ENCODE assay signal across 10 cellular contexts in the genomic region with DNA sequence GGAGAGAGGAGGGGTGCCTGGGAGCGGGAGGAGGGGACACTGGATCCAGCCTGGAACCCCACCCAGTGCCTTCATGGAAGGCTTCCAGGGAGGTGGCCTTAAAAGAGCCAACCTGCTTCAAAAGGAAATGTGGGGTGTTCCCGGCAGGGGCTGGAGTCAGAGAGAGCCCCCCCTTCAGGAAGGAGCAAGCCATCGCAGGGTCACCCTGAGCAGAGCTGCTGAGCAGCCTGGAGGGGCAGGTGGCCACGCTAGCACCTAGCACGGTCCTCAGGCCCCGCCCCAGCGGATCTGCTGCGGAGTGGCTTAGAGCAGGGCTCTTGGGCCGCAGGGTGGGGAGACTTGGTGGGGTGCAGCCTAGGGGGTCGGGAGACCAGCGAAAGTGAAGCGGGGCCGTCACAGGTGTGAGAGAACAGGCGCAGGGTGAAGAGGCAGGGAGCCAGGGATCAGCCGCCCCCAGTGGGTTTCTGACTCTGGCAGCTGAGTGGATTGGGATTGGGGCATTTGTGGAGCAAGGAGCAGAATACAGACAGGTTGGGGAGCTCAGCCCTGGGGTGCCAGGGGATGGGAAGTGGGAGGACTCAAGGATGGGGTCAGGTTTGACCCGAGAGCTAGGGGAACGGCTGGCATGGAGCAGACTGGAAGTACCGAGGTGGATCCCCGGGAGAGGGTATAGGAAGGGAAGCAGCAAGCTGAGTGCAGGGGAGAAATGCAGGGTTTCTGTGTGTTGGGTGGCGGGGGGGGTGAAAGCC. TPM values are rescaled to one million over a fixed set of nuclear protein-coding genes. Genes with fewer than 3 reads are reported as not detected.
A peak's percentile ranks its signal among the peaks of the same experiment; 100 is the strongest.
DNase-seq lines count a peak whose midpoint lies in the region; ATAC-seq and TF ChIP-seq lines count a peak whose summit lies in the region.
"Had no signal": no experiment of that assay in that cellular context is flagged by ENCODE, and none has a peak within 500 bp of the region (broad histone marks: within the 10 kb centered on the region; RNA-seq: fewer than 3 reads in every experiment).

No MANE protein-coding gene starts in this region.

- POLR2A ChIA-PET in HEK293T (lab: Yijun Ruan, JAX) = interaction anchor here (1.6 kb wide), 1 partner anchor 9 kb away, joined by 6 read pairs; a partner anchor contains a TSS

- H3K4me1 ChIP-seq in right lobe of liver = peaks cover 0 to 18% (median 8%) of the 10 kb centered on the region in 4 donors

- TF ChIP-seq CTCF in astrocyte of the cerebellum (IDR thresholded peaks at IDR 0.05; ENCODE audit: low read depth, low read length, missing control alignments) = peak; percentile 28
- TF ChIP-seq CTCF in right lobe of liver (IDR thresholded peaks at IDR 0.05) = no peak

- DNase-seq in CD1c-positive myeloid dendritic cell (ENCODE audit: extremely low spot score) (peak; percentile 18), HEK293T (ENCODE audit: extremely low spot score) (peak; percentile 61), astrocyte of the cerebellum (ENCODE audit: low read depth) (no peak), right lobe of liver (peak in 2 of 3 donors; percentile 50 to 55), NCI-H345 (lab: John Stamatoyannopoulos, UW) (no peak), ACHN (no peak)
- DNase-seq: natural killer cell had no signal

- H3K27me3 ChIP-seq in right lobe of liver = no peaks in the 10 kb centered on the region

- H3K4me3 ChIP-seq in astrocyte of the cerebellum (ENCODE audit: low read depth, low read length) (no peak overlapping the region), right lobe of liver (no peak overlapping the region)

- CTCF ChIA-PET in HEK293T (lab: Yijun Ruan, JAX) = interaction anchor here (0.7 to 2.0 kb wide), 9 partner anchors 8 to 308 kb away, joined by 3 to 6 read pairs (median 3); no protein-coding TSS in a partner anchor

- no peaks in the 10 kb centered on the region for H3K36me3 ChIP-seq in right lobe of liver

- ATAC-seq in right lobe of liver (no peak), GM21528 (IDR thresholded peaks at IDR 0.05; ENCODE audit: low FRiP score, unreplicated experiment) (no peak), GM19023 (IDR thresholded peaks at IDR 0.05; ENCODE audit: unreplicated experiment) (no peak)

- no peak for TF ChIP-seq POLR2A in right lobe of liver (IDR thresholded peaks at IDR 0.05)

- intact Hi-C loops in right lobe of liver (cut with DNase I) = no loop called here

- WGBS in right lobe of liver (ENCODE audit: insufficient coverage, low coverage, low lambda C conversion rate, missing lambda C conversion rate) = 69% methylated on average over 11 of the region's 20 CpGs

- in situ Hi-C loops in astrocyte of the cerebellum (cut with HindIII; ENCODE audit: low sequenced_read_pairs) = no loop called here
- in situ Hi-C loops in ACHN (cut with HindIII; ENCODE audit: low pct_ligation_motif_present, low pct_unique_long_range_greater_than_20kb, low sequenced_read_pairs) = no loop called here

- H3K27ac ChIP-seq in right lobe of liver = no peak overlapping the region

- no peaks in the 10 kb centered on the region for H3K9me3 ChIP-seq in right lobe of liver

TF ChIP-seq in HEK293T, 16 proteins besides CTCF, POLR2A, EP300 and RAD21:
- TF ChIP-seq ELF4 (IDR thresholded peaks at IDR 0.05) (no peak), BHLHE40 (IDR thresholded peaks at IDR 0.05; ENCODE audit: borderline replicate concordance) (no peak), NFRKB (IDR thresholded peaks at IDR 0.05) (no peak), L3MBTL2 (conservative IDR thresholded peaks at IDR 0.05) (no peak)
- TF ChIP-seq, protein P1, sequence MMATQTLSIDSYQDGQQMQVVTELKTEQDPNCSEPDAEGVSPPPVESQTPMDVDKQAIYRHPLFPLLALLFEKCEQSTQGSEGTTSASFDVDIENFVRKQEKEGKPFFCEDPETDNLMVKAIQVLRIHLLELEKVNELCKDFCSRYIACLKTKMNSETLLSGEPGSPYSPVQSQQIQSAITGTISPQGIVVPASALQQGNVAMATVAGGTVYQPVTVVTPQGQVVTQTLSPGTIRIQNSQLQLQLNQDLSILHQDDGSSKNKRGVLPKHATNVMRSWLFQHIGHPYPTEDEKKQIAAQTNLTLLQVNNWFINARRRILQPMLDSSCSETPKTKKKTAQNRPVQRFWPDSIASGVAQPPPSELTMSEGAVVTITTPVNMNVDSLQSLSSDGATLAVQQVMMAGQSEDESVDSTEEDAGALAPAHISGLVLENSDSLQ (IDR thresholded peaks at IDR 0.05) = no peak

RNA-seq across cellular contexts. Expression of a gene that starts 1.5 kb away (rescaled TPM):
- total RNA-seq in right lobe of liver = 10 to 100 TPM in 4 of 6 experiments, 1 to 10 TPM in 2; 2.7 to 81.8 (median 18.1) TPM
- total RNA-seq: T-cell had no signal

RNA-seq across cellular contexts. Expression of a gene that starts 9.3 kb away (rescaled TPM):
- total RNA-seq in right lobe of liver = 100 to 1,000 TPM in 2 of 6 experiments, 10 to 100 TPM in 4; 13.5 to 192 (median 17.7) TPM

RNA-seq across cellular contexts. Expression of a gene that starts 23.2 kb away (rescaled TPM):
- 10 to 100 TPM; 27.2 to 67.2 (median 30.5) TPM for total RNA-seq in right lobe of liver

RNA-seq across cellular contexts. Expression of a gene that starts 40.6 kb away (rescaled TPM):
- 10 to 100 TPM; 15.9 to 33.5 (median 24.0) TPM for total RNA-seq in right lobe of liver

RNA-seq across cellular contexts. Expression of a gene that starts 52.4 kb away (rescaled TPM):
- total RNA-seq in right lobe of liver = 1 to 10 TPM in 4 of 6 experiments, under 1 TPM in 2; 0.43 to 3.1 (median 1.8) TPM

Comparison
In these comparisons a context has a peak if more than half of its experiments do, and no peak if none do; other contexts are left out.
1. DNase-seq: peak in CD1c-positive myeloid dendritic cell (single experiment), HEK293T (single experiment) and right lobe of liver (2 of 3); none in astrocyte of the cerebellum (single experiment), NCI-H345 (single experiment) and ACHN (single experiment).